Comparison of ENCODE assay signal across 8 cellular contexts in the genomic region with DNA sequence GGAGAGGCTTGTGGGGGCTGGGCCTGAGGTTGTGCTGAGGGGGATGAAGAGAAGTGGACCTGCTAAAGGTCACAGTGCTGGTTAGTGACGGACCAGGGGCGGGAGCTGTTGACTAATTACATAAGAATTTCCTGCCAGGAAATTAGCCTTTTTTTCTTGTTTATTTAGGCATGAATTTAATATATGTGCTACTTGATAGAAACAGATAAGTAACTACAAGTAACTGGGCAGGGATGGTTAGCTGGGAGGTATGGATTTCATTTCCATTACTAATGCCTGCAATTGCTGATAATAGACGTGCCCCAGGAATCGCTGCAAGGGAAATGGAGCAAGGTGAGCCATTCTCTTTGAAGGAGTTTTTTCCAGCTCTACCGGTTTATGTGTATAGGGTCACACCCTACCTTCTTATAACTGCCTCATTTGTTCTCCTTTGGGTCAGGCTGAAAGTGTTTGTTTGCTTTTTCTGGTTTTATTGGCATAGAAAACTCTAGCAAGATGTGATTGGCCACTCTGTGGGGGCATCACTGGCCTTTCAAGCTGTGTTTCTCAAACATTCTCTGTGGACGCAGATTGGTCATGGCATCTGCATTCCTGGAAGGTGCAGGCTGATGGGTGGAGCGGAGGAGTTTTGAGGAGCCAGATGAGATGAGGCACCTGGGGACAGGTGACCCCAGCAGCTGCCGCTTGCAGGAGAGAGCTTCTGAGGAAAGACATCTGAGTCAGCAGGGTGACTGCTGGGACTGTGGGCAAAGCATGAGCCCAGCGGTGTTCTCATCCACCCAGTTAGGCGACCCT. TPM values are rescaled to one million over a fixed set of nuclear protein-coding genes. Genes with fewer than 3 reads are reported as not detected.
A peak's percentile ranks its signal among the peaks of the same experiment; 100 is the strongest.
DNase-seq lines count a peak whose midpoint lies in the region; ATAC-seq and TF ChIP-seq lines count a peak whose summit lies in the region.
"Had no signal": no experiment of that assay in that cellular context is flagged by ENCODE, and none has a peak within 500 bp of the region (broad histone marks: within the 10 kb centered on the region; RNA-seq: fewer than 3 reads in every experiment).

No MANE protein-coding gene starts in this region.

- WGBS in transverse colon (ENCODE audit: low coverage in 1 of 2), 2 donors = 54 to 56% methylated on average over 7 to 10 of the region's 10 CpGs

- H4K20me1 ChIP-seq in HCT116 (ENCODE audit: insufficient read depth) = no peaks in the 10 kb centered on the region

- intact Hi-C loops in HCT116 (cut with micrococcal nuclease) = loop anchor here (1.0 to 2.0 kb wide), 2 partner anchors 19 to 32 kb away; partner anchors contain the start of gene GPRC5A
- intact Hi-C loops in transverse colon (cut with DNase I; ENCODE audit: low total_unique reads) = no loop called here
- intact Hi-C loops in sciatic nerve (cut with DNase I) = no loop called here

- no peak overlapping the region for H2AFZ ChIP-seq in HCT116 (ENCODE audit: low read depth, low read length, poor library complexity, severe bottlenecking)

- BruUV-seq in HCT116 (replicated peaks; lab: Mats Ljungman, UMichigan) = TSS peak; percentile 70

- POLR2A ChIA-PET in HCT116 (lab: Charles Lee) = interaction anchor here (0.6 to 4.5 kb wide), 13 partner anchors 8 to 58 kb away, joined by 3 to 56 read pairs (median 7); partner anchors contain the start of gene GPRC5A

- H3K4me3 ChIP-seq in HCT116 (replicated peaks in 1 of 2; ENCODE audit: low read depth in 1 of 2, low read length in 2 of 2) (peak overlapping the region; percentile 24 to 42), transverse colon (no peak overlapping the region)

- H3K4me2 ChIP-seq in HCT116 (ENCODE audit: low read length) = peak overlapping the region; percentile 69

- H3K27ac ChIP-seq in HCT116 (ENCODE audit: low read depth, low read length) = peak overlapping the region; percentile 88
- H3K27ac ChIP-seq in transverse colon = peak overlapping the region; percentile 66 to 73 (median 72)

- no peaks in the 10 kb centered on the region for H3K36me3 ChIP-seq in HCT116 (ENCODE audit: control insufficient read depth in 1 of 2, insufficient read depth in 2 of 2, low read length in 2 of 2)
- no peaks in the 10 kb centered on the region for H3K36me3 ChIP-seq in transverse colon

- TF ChIP-seq EP300 in transverse colon (IDR thresholded peaks at IDR 0.05; ENCODE audit: low read depth) = peak; percentile 51

- DNase-seq in HCT116 (ENCODE audit: low read depth, low spot score) = peak; percentile 87
- DNase-seq in SW 1271 (lab: John Stamatoyannopoulos, UW) = peak; percentile 74 to 93
- DNase-seq in hepatic stellate cell (ENCODE audit: low spot score) = peak; percentile 58
- DNase-seq in transverse colon = peak; percentile 74
- DNase-seq in activated CD8-positive, alpha-beta memory T cell treated with anti-CD3 and anti-CD28 coated beads, Interleukin-2, amount 50 U/mL, for 4 hours = no peak
- DNase-seq in sciatic nerve (ENCODE audit: low spot score) = no peak
- DNase-seq in NCI-H82 (lab: John Stamatoyannopoulos, UW) = no peak

- no peaks in the 10 kb centered on the region for H3K9me2 ChIP-seq in HCT116 (ENCODE audit: insufficient read depth)

- H3K27me3 ChIP-seq in HCT116 (ENCODE audit: insufficient read depth, low read length) (no peaks in the 10 kb centered on the region), transverse colon (no peaks in the 10 kb centered on the region)

- TF ChIP-seq CTCF in HCT116 (IDR thresholded peaks at IDR 0.05 in 2 of 3, conservative IDR thresholded peaks at IDR 0.05 in 1 of 3; ENCODE audit: borderline replicate concordance in 1 of 3, insufficient read depth in 1 of 3, low read depth in 2 of 3, low read length in 2 of 3) = no peak
- TF ChIP-seq CTCF in transverse colon (IDR thresholded peaks at IDR 0.05) = no peak

- H3K4me1 ChIP-seq in HCT116 (ENCODE audit: control insufficient read depth in 1 of 2, insufficient read depth in 2 of 2, low read length in 2 of 2) (peaks cover 68 to 91% of the 10 kb centered on the region in 2 experiments), transverse colon (peaks cover 6 to 43% (median 19%) of the 10 kb centered on the region in 4 donors)

- peak; percentile 24; the same call in 1 of the 2 replicates for TF ChIP-seq RAD21 in HCT116 (IDR thresholded peaks at IDR 0.05; ENCODE audit: low read depth)

- in situ Hi-C loops in transverse colon (cut with MboI; ENCODE audit: low pct_ligation_motif_present in 1 of 4, low pct_unique_long_range_greater_than_20kb in 1 of 4, low sequenced_read_pairs in 3 of 4) = no loop called here

- no peaks in the 10 kb centered on the region; the same call in 1 of the 2 replicates for H3K79me2 ChIP-seq in HCT116 (ENCODE audit: insufficient read depth, low read length)

- CTCF ChIA-PET in HCT116 (lab: Charles Lee) = interaction anchor here (1.0 to 4.4 kb wide), 3 partner anchors 19 to 83 kb away, joined by 3 to 18 read pairs (median 3); partner anchors contain the start of gene GPRC5A

- H3K9ac ChIP-seq in HCT116 (ENCODE audit: low read length) = peak overlapping the region; percentile 73

- no peak for TF ChIP-seq POLR2A in HCT116 (IDR thresholded peaks at IDR 0.05; ENCODE audit: borderline replicate concordance, extremely low read depth, insufficient read depth, insufficient read length)
- TF ChIP-seq POLR2A in transverse colon (IDR thresholded peaks at IDR 0.05) = no peak

- RAD21 ChIA-PET in HCT116 (lab: Charles Lee; ENCODE audit: low non-redundant PET in 1 of 2, low total read pairs in 2 of 2, uncharacterized antibody in 2 of 2, unreplicated experiment in 2 of 2) = interaction anchor here (0.7 to 1.5 kb wide), 5 partner anchors 19 to 37 kb away, joined by 3 to 6 read pairs (median 4); partner anchors contain the start of gene GPRC5A (in 1 of the 2)

- ATAC-seq in HCT116 (peak; percentile 71), sciatic nerve (no peak)

- H3K9me3 ChIP-seq in HCT116 (ENCODE audit: control insufficient read depth in 1 of 2, insufficient read depth in 1 of 2, low read depth in 1 of 2, low read length in 2 of 2) = no peaks in the 10 kb centered on the region
- no peaks in the 10 kb centered on the region for H3K9me3 ChIP-seq in transverse colon

TF ChIP-seq in HCT116, 20 proteins besides CTCF, POLR2A, EP300 and RAD21 (continues in another document):
- peak; percentile 75 for TF ChIP-seq FOSL1 (IDR thresholded peaks at IDR 0.05; ENCODE audit: low read depth)
- TF ChIP-seq, protein P1, sequence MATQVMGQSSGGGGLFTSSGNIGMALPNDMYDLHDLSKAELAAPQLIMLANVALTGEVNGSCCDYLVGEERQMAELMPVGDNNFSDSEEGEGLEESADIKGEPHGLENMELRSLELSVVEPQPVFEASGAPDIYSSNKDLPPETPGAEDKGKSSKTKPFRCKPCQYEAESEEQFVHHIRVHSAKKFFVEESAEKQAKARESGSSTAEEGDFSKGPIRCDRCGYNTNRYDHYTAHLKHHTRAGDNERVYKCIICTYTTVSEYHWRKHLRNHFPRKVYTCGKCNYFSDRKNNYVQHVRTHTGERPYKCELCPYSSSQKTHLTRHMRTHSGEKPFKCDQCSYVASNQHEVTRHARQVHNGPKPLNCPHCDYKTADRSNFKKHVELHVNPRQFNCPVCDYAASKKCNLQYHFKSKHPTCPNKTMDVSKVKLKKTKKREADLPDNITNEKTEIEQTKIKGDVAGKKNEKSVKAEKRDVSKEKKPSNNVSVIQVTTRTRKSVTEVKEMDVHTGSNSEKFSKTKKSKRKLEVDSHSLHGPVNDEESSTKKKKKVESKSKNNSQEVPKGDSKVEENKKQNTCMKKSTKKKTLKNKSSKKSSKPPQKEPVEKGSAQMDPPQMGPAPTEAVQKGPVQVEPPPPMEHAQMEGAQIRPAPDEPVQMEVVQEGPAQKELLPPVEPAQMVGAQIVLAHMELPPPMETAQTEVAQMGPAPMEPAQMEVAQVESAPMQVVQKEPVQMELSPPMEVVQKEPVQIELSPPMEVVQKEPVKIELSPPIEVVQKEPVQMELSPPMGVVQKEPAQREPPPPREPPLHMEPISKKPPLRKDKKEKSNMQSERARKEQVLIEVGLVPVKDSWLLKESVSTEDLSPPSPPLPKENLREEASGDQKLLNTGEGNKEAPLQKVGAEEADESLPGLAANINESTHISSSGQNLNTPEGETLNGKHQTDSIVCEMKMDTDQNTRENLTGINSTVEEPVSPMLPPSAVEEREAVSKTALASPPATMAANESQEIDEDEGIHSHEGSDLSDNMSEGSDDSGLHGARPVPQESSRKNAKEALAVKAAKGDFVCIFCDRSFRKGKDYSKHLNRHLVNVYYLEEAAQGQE (IDR thresholded peaks at IDR 0.05; ENCODE audit: low read depth) = no peak
- TF ChIP-seq SP1 (IDR thresholded peaks at IDR 0.05; ENCODE audit: low read depth) = peak; percentile 86
- peak; percentile 38; the same call in 1 of the 2 replicates for TF ChIP-seq EGR1 (IDR thresholded peaks at IDR 0.05; ENCODE audit: low read depth)
- peak; percentile 76 for TF ChIP-seq CEBPB (IDR thresholded peaks at IDR 0.05; ENCODE audit: low read depth)
- peak; percentile 70; the same call in 1 of the 2 replicates for TF ChIP-seq SRF (IDR thresholded peaks at IDR 0.05; ENCODE audit: low read depth)
- TF ChIP-seq JUND (IDR thresholded peaks at IDR 0.05) = peak; percentile 79
- peak; percentile 66; the same call in 1 of the 2 replicates for TF ChIP-seq SIN3A (IDR thresholded peaks at IDR 0.05; ENCODE audit: low read depth)
- TF ChIP-seq ELF1 (IDR thresholded peaks at IDR 0.05; ENCODE audit: borderline replicate concordance, low read depth) = no peak
- no peak for TF ChIP-seq EZH2phosphoT487 (IDR thresholded peaks at IDR 0.05; ENCODE audit: borderline replicate concordance)
- peak; percentile 69 for TF ChIP-seq TCF7L2 (IDR thresholded peaks at IDR 0.05; ENCODE audit: borderline replicate concordance, extremely low read depth, insufficient read depth, insufficient read length)
- TF ChIP-seq CBX3 (IDR thresholded peaks at IDR 0.05; ENCODE audit: low read depth) = 0 out of 2 replicates have a peak, but pooled peaks have one; percentile 53
- no peak for TF ChIP-seq ZNF274 (IDR thresholded peaks at IDR 0.05; ENCODE audit: low read depth, low read length)

RNA-seq across cellular contexts. Expression of gene GPRC5A, which starts 19.0 kb away (rescaled TPM):
- total RNA-seq in HCT116 (2021; ENCODE audit: unreplicated experiment) (305 TPM), transverse colon (100 to 1,000 TPM in 3 of 4 donors, 1 to 10 TPM in 1; 7.0 to 166 (median 116) TPM), sciatic nerve (9.3 TPM)
- polyA plus RNA-seq in HCT116 (2012) = 200 and 379 TPM in 2 replicates
- total RNA-seq: activated T-helper 2 cell treated with anti-CD3 and anti-CD28 coated beads, Interferon-gamma antibody, Interleukin-2, Interleukin-4, amounts not matched to agents 10 μg/mL and 5 μg/mL and 100 μg/mL, durations not matched to agents 14 hours and 24 hours and 36 hours had no signal

RNA-seq across cellular contexts. Expression of gene DDX47, which starts 59.2 kb away (rescaled TPM):
- total RNA-seq in HCT116 (2021; ENCODE audit: unreplicated experiment) (103 TPM), transverse colon (10 to 100 TPM; 22.1 to 47.8 (median 31.8) TPM), sciatic nerve (48.6 TPM)
- polyA plus RNA-seq in HCT116 (2012) = 47.9 and 52.6 TPM in 2 replicates

Comparison
In these comparisons a context has a peak if more than half of its experiments do, and no peak if none do; other contexts are left out.
1. DNase-seq: peak in HCT116 (single experiment), SW 1271 (2 of 2), hepatic stellate cell (single experiment) and transverse colon (single experiment); none in activated CD8-positive, alpha-beta memory T cell treated with anti-CD3 and anti-CD28 coated beads, Interleukin-2, amount 50 U/mL, for 4 hours (single experiment), sciatic nerve (single experiment) and NCI-H82 (single experiment).
2. H3K4me3 ChIP-seq: peak in HCT116 (2 of 2); none in transverse colon (0 of 4).